ENCODE assay signal across 18 cellular contexts in genomic region chr3:49655731-49656285, GRCh38.
"Had no signal": no experiment of that assay in that cellular context is flagged by ENCODE, and none has a peak within 500 bp of the region (broad histone marks: within the 10 kb centered on the region; RNA-seq: fewer than 3 reads in every experiment).

No MANE protein-coding gene starts in this region.

- FAIRE-seq: HepG2 had no signal

- H3K36me3 ChIP-seq: SJSA1 had no signal

- H3K4me3 ChIP-seq: SJSA1, SK-N-MC had no signal

- ATAC-seq: HepG2, Panc1, PC-3 had no signal

- H3K4me1 ChIP-seq: SJSA1 had no signal

- H3K27ac ChIP-seq: SJSA1, SK-N-MC had no signal

- DNase-seq: IMR-90; Karpas-422; KG1; MM.1S; NCI-H1048; NCI-H1436 treated with DMSO at 0.1 percent for 48 hours; NCI-H187 treated with DMSO at 0.1 percent for 48 hours; NCI-H446 treated with DMSO at 0.1 percent for 48 hours; NCI-H526; NCI-H82; NK-92 treated with Interleukin-12 subunit alpha and Interleukin-12 subunit beta, amount 100 ng/mL, for 24 hours; PC-3; Right ventricle myocardium superior; SIG-M5 had no signal

- H3K27me3 ChIP-seq: SJSA1 had no signal

- H3K9me3 ChIP-seq: SJSA1 had no signal
